Comparison of ENCODE assay signal across 8 cellular contexts in the genomic region with DNA sequence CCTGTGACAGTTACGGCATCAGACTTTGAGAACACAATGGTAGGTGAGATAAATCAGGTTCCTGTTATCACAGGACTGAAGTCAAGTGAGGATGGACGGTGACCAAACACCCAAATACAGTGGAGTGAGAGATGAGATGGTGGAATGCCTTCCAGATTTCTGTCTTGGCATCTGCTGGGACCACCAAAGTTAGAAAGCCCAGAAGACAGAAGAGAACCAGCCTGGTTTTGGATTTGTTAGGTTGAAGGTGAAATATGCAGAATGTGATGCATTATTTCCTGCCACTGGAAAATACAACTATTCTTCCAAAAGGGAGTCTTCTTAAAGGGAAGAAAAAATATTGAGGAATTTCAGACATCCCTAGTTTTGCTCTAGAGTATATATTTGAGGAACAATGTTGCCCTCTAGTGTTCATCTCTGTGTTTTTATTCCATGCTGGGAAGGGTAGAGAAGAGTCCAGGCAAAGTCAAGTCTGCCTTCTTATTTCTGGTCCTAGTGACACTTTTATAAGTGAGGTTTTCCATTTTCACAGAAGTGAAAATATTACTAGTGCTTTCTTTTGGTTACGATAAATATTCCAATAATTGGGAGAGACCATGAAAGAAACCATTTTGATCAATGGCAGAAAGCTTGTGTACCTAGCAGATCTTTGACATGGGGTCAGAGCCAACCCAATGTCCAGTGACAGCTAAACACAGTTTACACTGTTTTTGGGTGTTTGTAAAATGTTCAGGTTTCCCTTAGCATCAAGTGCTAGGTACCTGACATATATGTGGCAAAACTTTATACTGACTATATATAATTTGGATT.
DNase-seq lines count a peak whose midpoint lies in the region; ATAC-seq and TF ChIP-seq lines count a peak whose summit lies in the region.

No MANE protein-coding gene starts in this region.

- DNase-seq in NCI-H774 (lab: John Stamatoyannopoulos, UW) (peak; percentile 69), cardiac fibroblast (ENCODE audit: low read depth in 2 of 2) (peak; percentile 85 to 89), left colon (no peak), upper lobe of left lung (no peak)
- no peak for DNase-seq in activated naive CD4-positive, alpha-beta T cell treated with Interleukin-2 at 50 U/mL for 16 hours

- ATAC-seq in HG03565 (IDR thresholded peaks at IDR 0.05; ENCODE audit: unreplicated experiment) (peak; percentile 64), left colon (peak; percentile 64), upper lobe of left lung (ENCODE audit: low FRiP score in 2 of 2) (peak; percentile 76 to 89)

- no peak for TF ChIP-seq POLR2A in upper lobe of left lung (IDR thresholded peaks at IDR 0.05)

- TF ChIP-seq EP300 in upper lobe of left lung (IDR thresholded peaks at IDR 0.05): no peak

- peak; percentile 75 for TF ChIP-seq CTCF in 22Rv1 (IDR thresholded peaks at IDR 0.05)
- peak; percentile 28; the same call in 1 of the 2 replicates for TF ChIP-seq CTCF in GM12875 (IDR thresholded peaks at IDR 0.05; ENCODE audit: borderline replicate concordance, insufficient read depth, low read depth, low read length)
- peak; percentile 60 for TF ChIP-seq CTCF in cardiac fibroblast (IDR thresholded peaks at IDR 0.05; ENCODE audit: low read depth, low read length)
- TF ChIP-seq CTCF in upper lobe of left lung (IDR thresholded peaks at IDR 0.05): peak; percentile 42 to 70 (median 60)

- no peaks in the 10 kb centered on the region for H3K36me3 ChIP-seq in upper lobe of left lung

- H3K4me3 ChIP-seq in GM12875 (ENCODE audit: low read depth, low read length) (no peak overlapping the region), cardiac fibroblast (replicated peaks in 1 of 2; ENCODE audit: low read depth in 2 of 2, low read length in 2 of 2) (no peak overlapping the region), upper lobe of left lung (no peak overlapping the region)

- H3K27me3 ChIP-seq in upper lobe of left lung: no peaks in the 10 kb centered on the region

- peaks cover 4 to 14% (median 9%) of the 10 kb centered on the region in 4 donors for H3K4me1 ChIP-seq in upper lobe of left lung

- H3K9me3 ChIP-seq in upper lobe of left lung: no peaks in the 10 kb centered on the region

- H3K27ac ChIP-seq in 22Rv1 (no peak overlapping the region), upper lobe of left lung (no peak overlapping the region)

- intact Hi-C loops in left colon (cut with DNase I, micrococcal nuclease): loop anchor here in 1 of 2 donors (5.0 kb wide), 1 partner anchor 287 kb away; no protein-coding TSS in a partner anchor

- WGBS in upper lobe of left lung, 2 donors: 44 to 53% methylated on average over 3 of the region's 3 CpGs

Comparison
In these comparisons a context has a peak if more than half of its experiments do, and no peak if none do; other contexts are left out.
1. DNase-seq: peak in NCI-H774 (single experiment) and cardiac fibroblast (2 of 2); none in left colon (0 of 2), upper lobe of left lung (0 of 2) and activated naive CD4-positive, alpha-beta T cell treated with Interleukin-2 at 50 U/mL for 16 hours (single experiment).
2. Peak in every context shown above with its lines, with median percentiles within 50 percentile points of each other: CTCF ChIP-seq and ATAC-seq.